12 cellular contexts compared by ENCODE assay signal in genomic region chrX:96386981-96387380, GRCh38.
DNase-seq lines count a peak whose midpoint lies in the region; TF ChIP-seq lines count a peak whose summit lies in the region.
"Had no signal": no experiment of that assay in that cellular context is flagged by ENCODE, and none has a peak within 500 bp of the region (broad histone marks: within the 10 kb centered on the region; RNA-seq: fewer than 3 reads in every experiment).

No MANE protein-coding gene starts in this region.

- H3K4me3 ChIP-seq in MM.1S (ENCODE audit: low read length): no peak overlapping the region
- H3K4me3 ChIP-seq: BLaER1 treated with 17β-estradiol and CSF1 and Interleukin-3, amounts not matched to agents 10 nM and 100 nM had no signal

- H3K27ac ChIP-seq in MM.1S (ENCODE audit: low read length): peak overlapping the region; percentile 45; the same call in 1 of the 2 replicates
- H3K27ac ChIP-seq: BLaER1 treated with 17β-estradiol and CSF1 and Interleukin-3, amounts not matched to agents 10 nM and 100 nM had no signal

- H3K9me2 ChIP-seq in MM.1S (replicated peaks; ENCODE audit: insufficient read depth, low read length): no peaks in the 10 kb centered on the region

- no peaks in the 10 kb centered on the region for H3K36me3 ChIP-seq in MM.1S (replicated peaks; ENCODE audit: insufficient read depth, low read length)
- H3K36me3 ChIP-seq: BLaER1 treated with 17β-estradiol and CSF1 and Interleukin-3, amounts not matched to agents 10 nM and 100 nM had no signal

- DNase-seq in MM.1S (no peak), glomerular visceral epithelial cell (ENCODE audit: extremely low spot score) (peak; percentile 21), left kidney (ENCODE audit: low read depth, low spot score) (peak; percentile 44), renal cortical epithelial cell (ENCODE audit: low read depth) (peak; percentile 86), DMS153 (lab: John Stamatoyannopoulos, UW) (no peak), G401 (ENCODE audit: low spot score) (no peak), SW480 (ENCODE audit: low spot score) (no peak)
- DNase-seq: Calu3; CD8-positive, alpha-beta T cell; GDM1; H9 had no signal

- no peak overlapping the region for H2AFZ ChIP-seq in MM.1S (ENCODE audit: low read length)

- no peaks in the 10 kb centered on the region for H3K9me3 ChIP-seq in MM.1S (replicated peaks; ENCODE audit: insufficient read depth, low read length)
- H3K9me3 ChIP-seq: BLaER1 treated with 17β-estradiol and CSF1 and Interleukin-3, amounts not matched to agents 10 nM and 100 nM had no signal

- H3K4me2 ChIP-seq in MM.1S (ENCODE audit: low read depth, low read length): no peak overlapping the region; the same call in 1 of the 2 replicates
- H3K4me2 ChIP-seq: BLaER1 treated with 17β-estradiol and CSF1 and Interleukin-3, amounts not matched to agents 10 nM and 100 nM had no signal

- peaks cover 9% of the 10 kb centered on the region for H3K4me1 ChIP-seq in MM.1S (ENCODE audit: low read length)
- H3K4me1 ChIP-seq: BLaER1 treated with 17β-estradiol and CSF1 and Interleukin-3, amounts not matched to agents 10 nM and 100 nM had no signal

- in situ Hi-C loops in G401 (cut with HindIII; ENCODE audit: low sequenced_read_pairs): no loop called here

- H3K79me2 ChIP-seq in MM.1S (ENCODE audit: low read length): no peaks in the 10 kb centered on the region

- H3K9ac ChIP-seq in MM.1S (ENCODE audit: low read length): no peak overlapping the region
- H3K9ac ChIP-seq: BLaER1 treated with 17β-estradiol and CSF1 and Interleukin-3, amounts not matched to agents 10 nM and 100 nM had no signal

- no peaks in the 10 kb centered on the region for H3K27me3 ChIP-seq in MM.1S (replicated peaks; ENCODE audit: insufficient read depth, low read length)

- H3F3A ChIP-seq in MM.1S (ENCODE audit: insufficient read depth, low read length): peaks cover 4% of the 10 kb centered on the region; the same call in 1 of the 2 replicates

- no peak for TF ChIP-seq CTCF in MM.1S (IDR thresholded peaks at IDR 0.05; ENCODE audit: low read length)

- H4K20me1 ChIP-seq in MM.1S (ENCODE audit: insufficient read depth, low read length): no peaks in the 10 kb centered on the region
- H4K20me1 ChIP-seq: BLaER1 treated with 17β-estradiol and CSF1 and Interleukin-3, amounts not matched to agents 10 nM and 100 nM had no signal

Comparison
In these comparisons a context has a peak if more than half of its experiments do, and no peak if none do; other contexts are left out.
1. DNase-seq: peak in glomerular visceral epithelial cell (single experiment), left kidney (single experiment) and renal cortical epithelial cell (single experiment); none in MM.1S (single experiment), DMS153 (single experiment), G401 (single experiment) and SW480 (single experiment).